ENCODE assay signal across 11 cellular contexts in genomic region chr14:33972522-33973162, GRCh38. TPM values are rescaled to one million over a fixed set of nuclear protein-coding genes. Genes with fewer than 3 reads are reported as not detected.
A peak's percentile ranks its signal among the peaks of the same experiment; 100 is the strongest.
DNase-seq lines count a peak whose midpoint lies in the region; ATAC-seq lines count a peak whose summit lies in the region.
"Had no signal": no experiment of that assay in that cellular context is flagged by ENCODE, and none has a peak within 500 bp of the region (broad histone marks: within the 10 kb centered on the region; RNA-seq: fewer than 3 reads in every experiment).

No MANE protein-coding gene starts in this region.

- peaks cover 0 to 7% (median 0%) of the 10 kb centered on the region in 4 donors for H3K4me1 Mint-ChIP-seq in naive thymus-derived CD8-positive, alpha-beta T cell
- peaks cover 3% of the 10 kb centered on the region for H3K4me1 Mint-ChIP-seq in activated CD8-positive, alpha-beta T cell treated with anti-CD3 and anti-CD28 coated beads, Interleukin-2, amount 10 ng/mL, durations not matched to agents 7 days and 5 days (ENCODE audit: low read depth)
- H3K4me1 Mint-ChIP-seq: central memory CD8-positive, alpha-beta T cell had no signal

- peak; percentile 96 for ATAC-seq in GM18909 (IDR thresholded peaks at IDR 0.05; ENCODE audit: poor library complexity, unreplicated experiment)
- peak; percentile 93 for ATAC-seq in GM21619 (IDR thresholded peaks at IDR 0.05; ENCODE audit: unreplicated experiment)
- ATAC-seq in HG03159 (IDR thresholded peaks at IDR 0.05; ENCODE audit: unreplicated experiment): peak; percentile 97
- no peak for ATAC-seq in naive thymus-derived CD8-positive, alpha-beta T cell
- no peak for ATAC-seq in activated CD8-positive, alpha-beta T cell treated with anti-CD3 and anti-CD28 coated beads, Interleukin-2, amount 10 ng/mL, durations not matched to agents 7 days and 5 days

- no peaks in the 10 kb centered on the region for H3K27me3 Mint-ChIP-seq in naive thymus-derived CD8-positive, alpha-beta T cell
- H3K27me3 Mint-ChIP-seq in activated CD8-positive, alpha-beta T cell treated with anti-CD3 and anti-CD28 coated beads, Interleukin-2, amount 10 ng/mL, durations not matched to agents 7 days and 5 days (ENCODE audit: low read depth): peaks cover 9% of the 10 kb centered on the region
- H3K27me3 Mint-ChIP-seq: central memory CD8-positive, alpha-beta T cell had no signal

- H3K27ac Mint-ChIP-seq in naive thymus-derived CD8-positive, alpha-beta T cell: no peak overlapping the region
- no peak overlapping the region for H3K27ac Mint-ChIP-seq in activated CD8-positive, alpha-beta T cell treated with anti-CD3 and anti-CD28 coated beads, Interleukin-2, amount 10 ng/mL, durations not matched to agents 7 days and 5 days

- H3K9me3 Mint-ChIP-seq in naive thymus-derived CD8-positive, alpha-beta T cell: peaks cover 0 to 15% (median 3%) of the 10 kb centered on the region in 9 donors
- H3K9me3 Mint-ChIP-seq in activated CD8-positive, alpha-beta T cell treated with anti-CD3 and anti-CD28 coated beads, Interleukin-2, amount 10 ng/mL, durations not matched to agents 7 days and 5 days (ENCODE audit: insufficient read depth): peaks cover 12% of the 10 kb centered on the region

- POLR2A ChIA-PET in naive thymus-derived CD8-positive, alpha-beta T cell (lab: Charles Lee): no interaction called here
- POLR2A ChIA-PET in activated CD8-positive, alpha-beta T cell treated with anti-CD3 and anti-CD28 coated beads, Interleukin-2, amount 10 ng/mL, durations not matched to agents 7 days and 5 days (lab: Charles Lee): no interaction called here

- H3K4me3 Mint-ChIP-seq in naive thymus-derived CD8-positive, alpha-beta T cell: no peak overlapping the region
- H3K4me3 Mint-ChIP-seq in activated CD8-positive, alpha-beta T cell treated with anti-CD3 and anti-CD28 coated beads, Interleukin-2, amount 10 ng/mL, durations not matched to agents 7 days and 5 days: no peak overlapping the region
- H3K4me3 Mint-ChIP-seq: central memory CD8-positive, alpha-beta T cell had no signal

- DNase-seq in iPS-NIHi7 (ENCODE audit: extremely low spot score) (peak; percentile 35), NCI-H146 treated with DMSO at 0.1 percent for 48 hours (lab: John Stamatoyannopoulos, UW; ENCODE audit: unreplicated experiment) (no peak), NCI-H69 (lab: John Stamatoyannopoulos, UW) (no peak)
- DNase-seq in naive thymus-derived CD8-positive, alpha-beta T cell: no peak
- DNase-seq in activated CD8-positive, alpha-beta T cell treated with anti-CD3 and anti-CD28 coated beads, Interleukin-2, amount 10 ng/mL, durations not matched to agents 7 days and 5 days: no peak
- DNase-seq: foreskin melanocyte, NCI-H1105 had no signal

- CTCF ChIA-PET in activated CD8-positive, alpha-beta T cell treated with anti-CD3 and anti-CD28 coated beads, Interleukin-2, amount 10 ng/mL, durations not matched to agents 7 days and 5 days (lab: Charles Lee): no interaction called here

- peaks cover 0 to 9% (median 0%) of the 10 kb centered on the region in 3 donors for H3K36me3 Mint-ChIP-seq in naive thymus-derived CD8-positive, alpha-beta T cell
- H3K36me3 Mint-ChIP-seq in activated CD8-positive, alpha-beta T cell treated with anti-CD3 and anti-CD28 coated beads, Interleukin-2, amount 10 ng/mL, durations not matched to agents 7 days and 5 days (ENCODE audit: low read depth): peaks cover 3% of the 10 kb centered on the region

RNA-seq across cellular contexts. Expression of gene EGLN3, which starts 21.8 kb away (rescaled TPM):
- 1 to 10 TPM; 2.5 to 2.6 TPM for total RNA-seq in naive thymus-derived CD8-positive, alpha-beta T cell
- polyA plus RNA-seq in naive thymus-derived CD8-positive, alpha-beta T cell: 1 to 10 TPM in 2 of 3 donors, under 1 TPM in 1; 0.38 to 1.9 (median 1.3) TPM
- 10 to 100 TPM; 12.7 to 13.7 TPM for total RNA-seq in activated CD8-positive, alpha-beta T cell treated with anti-CD3 and anti-CD28 coated beads, Interleukin-2, amount 10 ng/mL, durations not matched to agents 7 days and 5 days

Comparison
In these comparisons a context has a peak if more than half of its experiments do, and no peak if none do; other contexts are left out.
1. ATAC-seq: peak in GM18909 (single experiment), GM21619 (single experiment) and HG03159 (single experiment); none in naive thymus-derived CD8-positive, alpha-beta T cell (0 of 2) and activated CD8-positive, alpha-beta T cell treated with anti-CD3 and anti-CD28 coated beads, Interleukin-2, amount 10 ng/mL, durations not matched to agents 7 days and 5 days (single experiment).